Comparison of ENCODE assay signal across 8 cellular contexts in genomic region chr1:216221260-216221700, GRCh38.
DNase-seq lines count a peak whose midpoint lies in the region; ATAC-seq and TF ChIP-seq lines count a peak whose summit lies in the region.

No MANE protein-coding gene starts in this region.

- TF ChIP-seq CTCF in cardiac muscle cell (IDR thresholded peaks at IDR 0.05; ENCODE audit: low read depth, low read length): peak; percentile 86
- TF ChIP-seq CTCF in osteocyte (IDR thresholded peaks at IDR 0.05): peak; percentile 84

- H3K27ac ChIP-seq in cardiac muscle cell: no peak overlapping the region

- H3K4me1 ChIP-seq in cardiac muscle cell (ENCODE audit: low read depth): peaks cover 7% of the 10 kb centered on the region

- no peaks in the 10 kb centered on the region for H3K9me3 Mint-ChIP-seq in activated naive CD8-positive, alpha-beta T cell (ENCODE audit: low read depth)
- H3K9me3 Mint-ChIP-seq in osteocyte (ENCODE audit: unreplicated experiment): no peaks in the 10 kb centered on the region

- no peaks in the 10 kb centered on the region for H3K36me3 Mint-ChIP-seq in activated naive CD8-positive, alpha-beta T cell
- H3K36me3 Mint-ChIP-seq in osteocyte (ENCODE audit: unreplicated experiment): no peaks in the 10 kb centered on the region

- H3K36me3 ChIP-seq in cardiac muscle cell: no peaks in the 10 kb centered on the region

- no peaks in the 10 kb centered on the region for H3K9me3 ChIP-seq in cardiac muscle cell (ENCODE audit: low read depth)

- peak overlapping the region; percentile 72 for H3K4me3 Mint-ChIP-seq in activated naive CD8-positive, alpha-beta T cell
- peak overlapping the region; percentile 71 for H3K4me3 Mint-ChIP-seq in osteocyte (ENCODE audit: unreplicated experiment)

- no peak overlapping the region for H3K27ac Mint-ChIP-seq in activated naive CD8-positive, alpha-beta T cell
- no peak overlapping the region for H3K27ac Mint-ChIP-seq in osteocyte (ENCODE audit: unreplicated experiment)

- peaks cover 2% of the 10 kb centered on the region for H3K4me1 Mint-ChIP-seq in activated naive CD8-positive, alpha-beta T cell (ENCODE audit: low read depth)
- H3K4me1 Mint-ChIP-seq in osteocyte (ENCODE audit: unreplicated experiment): peaks cover 5% of the 10 kb centered on the region

- no peaks in the 10 kb centered on the region for H3K27me3 Mint-ChIP-seq in activated naive CD8-positive, alpha-beta T cell
- peaks cover 18% of the 10 kb centered on the region for H3K27me3 Mint-ChIP-seq in osteocyte (ENCODE audit: unreplicated experiment)

- DNase-seq in DMS53 (lab: John Stamatoyannopoulos, UW): peak; percentile 93
- peak; percentile 28 for DNase-seq in NCI-H510A (lab: John Stamatoyannopoulos, UW)
- DNase-seq in cardiac muscle cell (ENCODE audit: low read depth in 1 of 2, low spot score in 1 of 2): peak; percentile 78 to 82
- DNase-seq in osteocyte (ENCODE audit: extremely low spot score, unreplicated experiment): no peak
- no peak for DNase-seq in NK-92 treated with Interleukin-12 subunit alpha and Interleukin-12 subunit beta, amount 100 ng/mL, for 24 hours (lab: John Stamatoyannopoulos, UW)

- H3K4me3 ChIP-seq in cardiac muscle cell: peak overlapping the region; percentile 6

- no peaks in the 10 kb centered on the region for H3K27me3 ChIP-seq in cardiac muscle cell

- peak; percentile 99 for ATAC-seq in GM19463 (IDR thresholded peaks at IDR 0.05; ENCODE audit: unreplicated experiment)
- peak; percentile 99 for ATAC-seq in HG03520 (IDR thresholded peaks at IDR 0.05; ENCODE audit: unreplicated experiment)

Comparison
In these comparisons a context has a peak if more than half of its experiments do, and no peak if none do; other contexts are left out.
1. DNase-seq: peak in DMS53 (single experiment), NCI-H510A (single experiment) and cardiac muscle cell (2 of 2); none in osteocyte (single experiment) and NK-92 treated with Interleukin-12 subunit alpha and Interleukin-12 subunit beta, amount 100 ng/mL, for 24 hours (single experiment).